1 cellular context compared by ENCODE assay signal in genomic region chr2:45241061-45241561, GRCh38.
TF ChIP-seq lines count a peak whose summit lies in the region.

No MANE protein-coding gene starts in this region.

TF ChIP-seq in endothelial cell of umbilical vein, 7 proteins besides CTCF, POLR2A, EP300 and RAD21:
- TF ChIP-seq EZH2 (IDR thresholded peaks at IDR 0.05; ENCODE audit: borderline replicate concordance, low read depth, low read length, severe bottlenecking), result no peak
- TF ChIP-seq MAX (IDR thresholded peaks at IDR 0.05; ENCODE audit: insufficient read depth, insufficient read length), result no peak
- TF ChIP-seq FOS (IDR thresholded peaks at IDR 0.05; ENCODE audit: borderline replicate concordance, insufficient read depth, low read length), result peak; percentile 66
- no peak for TF ChIP-seq MYC (IDR thresholded peaks at IDR 0.05; ENCODE audit: low read depth, low read length)
- TF ChIP-seq JUN (IDR thresholded peaks at IDR 0.05; ENCODE audit: borderline replicate concordance, insufficient read depth, insufficient read length, low read depth), result peak; percentile 42
- peak; percentile 57 for TF ChIP-seq GATA2 (IDR thresholded peaks at IDR 0.05; ENCODE audit: insufficient read depth, insufficient read length, low read depth, low read length)
- TF ChIP-seq POLR2AphosphoS5 (IDR thresholded peaks at IDR 0.05; ENCODE audit: insufficient read depth, low read depth, low read length), result no peak
